ENCODE assay signal across 8 cellular contexts in genomic region chr1:41496080-41497055, GRCh38. TPM values are rescaled to one million over a fixed set of nuclear protein-coding genes. Genes with fewer than 3 reads are reported as not detected.
DNase-seq lines count a peak whose midpoint lies in the region; ATAC-seq and TF ChIP-seq lines count a peak whose summit lies in the region.

No MANE protein-coding gene starts in this region.

- H3K36me3 Mint-ChIP-seq in activated naive CD4-positive, alpha-beta T cell treated with anti-CD3 and anti-CD28 coated beads for 36 hours (ENCODE audit: low read depth): no peaks in the 10 kb centered on the region
- H3K36me3 Mint-ChIP-seq in glutamatergic neuron (ENCODE audit: unreplicated experiment): no peaks in the 10 kb centered on the region

- CTCF ChIA-PET in activated naive CD4-positive, alpha-beta T cell treated with anti-CD3 and anti-CD28 coated beads for 36 hours (lab: Charles Lee): interaction anchor here (0.7 to 1.4 kb wide), 3 partner anchors 78 to 677 kb away, joined by 3 to 4 read pairs (median 3); no protein-coding TSS in a partner anchor

- peaks cover 7% of the 10 kb centered on the region for H3K4me1 Mint-ChIP-seq in activated naive CD4-positive, alpha-beta T cell treated with anti-CD3 and anti-CD28 coated beads for 36 hours (ENCODE audit: low read depth)
- H3K4me1 Mint-ChIP-seq in glutamatergic neuron (ENCODE audit: low read depth, unreplicated experiment): peaks cover 9% of the 10 kb centered on the region

- H3K27ac Mint-ChIP-seq in activated naive CD4-positive, alpha-beta T cell treated with anti-CD3 and anti-CD28 coated beads for 36 hours: no peak overlapping the region
- H3K27ac Mint-ChIP-seq in glutamatergic neuron (ENCODE audit: unreplicated experiment): no peak overlapping the region

- ATAC-seq in GM19395 (IDR thresholded peaks at IDR 0.05; ENCODE audit: unreplicated experiment) (no peak), GM18870 (IDR thresholded peaks at IDR 0.05; ENCODE audit: unreplicated experiment) (no peak)

- peak overlapping the region; percentile 53 for H3K4me3 Mint-ChIP-seq in activated naive CD4-positive, alpha-beta T cell treated with anti-CD3 and anti-CD28 coated beads for 36 hours
- H3K4me3 Mint-ChIP-seq in glutamatergic neuron (ENCODE audit: unreplicated experiment): no peak overlapping the region

- intact Hi-C loops in activated naive CD4-positive, alpha-beta T cell treated with anti-CD3 and anti-CD28 coated beads for 36 hours (cut with micrococcal nuclease): loop anchor here (5.0 kb wide), 1 partner anchor 311 kb away; no protein-coding TSS in a partner anchor
- intact Hi-C loops in posterior vena cava (cut with DNase I): no loop called here

- peak overlapping the region; percentile 20 for H3K4me3 ChIP-seq in GM12864 (ENCODE audit: low read depth, low read length)

- peak; percentile 1 for TF ChIP-seq CTCF in GM12864 (IDR thresholded peaks at IDR 0.05; ENCODE audit: low read depth, low read length, missing control alignments)
- TF ChIP-seq CTCF in glutamatergic neuron (IDR thresholded peaks at IDR 0.05; ENCODE audit: partially characterized antibody, unreplicated experiment): no peak

- DNase-seq in GM12864 (ENCODE audit: low read depth) (no peak), M059J (ENCODE audit: low read depth) (peak; percentile 89), glutamatergic neuron (peak; percentile 75), posterior vena cava (ENCODE audit: low spot score) (peak; percentile 97), NCI-H128 (lab: John Stamatoyannopoulos, UW; ENCODE audit: unreplicated experiment) (no peak)
- DNase-seq in activated naive CD4-positive, alpha-beta T cell treated with anti-CD3 and anti-CD28 coated beads for 36 hours: peak; percentile 63

- peaks cover 17% of the 10 kb centered on the region for H3K27me3 Mint-ChIP-seq in activated naive CD4-positive, alpha-beta T cell treated with anti-CD3 and anti-CD28 coated beads for 36 hours (ENCODE audit: low read depth)
- peaks cover 16% of the 10 kb centered on the region for H3K27me3 Mint-ChIP-seq in glutamatergic neuron (ENCODE audit: unreplicated experiment)

- H3K9me3 Mint-ChIP-seq in activated naive CD4-positive, alpha-beta T cell treated with anti-CD3 and anti-CD28 coated beads for 36 hours: no peaks in the 10 kb centered on the region
- H3K9me3 Mint-ChIP-seq in glutamatergic neuron (ENCODE audit: unreplicated experiment): peaks cover 4% of the 10 kb centered on the region

RNA-seq across cellular contexts. Expression of gene EDN2, which starts 11.9 kb away (rescaled TPM):
- total RNA-seq in M059J (2014; rRNA removed; shearing (Covaris generic)): not detected in 2 replicates
- total RNA-seq in activated naive CD4-positive, alpha-beta T cell treated with anti-CD3 and anti-CD28 coated beads for 36 hours: not detected
- total RNA-seq in glutamatergic neuron (ENCODE audit: unreplicated experiment) (not detected), posterior vena cava (not detected)

Comparison
In these comparisons a context has a peak if more than half of its experiments do, and no peak if none do; other contexts are left out.
1. DNase-seq: peak in M059J (single experiment), activated naive CD4-positive, alpha-beta T cell treated with anti-CD3 and anti-CD28 coated beads for 36 hours (single experiment), glutamatergic neuron (single experiment) and posterior vena cava (single experiment); none in GM12864 (single experiment) and NCI-H128 (single experiment).